ENCODE assay signal across 1 cellular context in genomic region chr14:49687942-49688700, GRCh38.
TF ChIP-seq lines count a peak whose summit lies in the region.

Gene POLE2, minus strand, starts transcription at chr14:49688214. Its CDS starts 11 bp downstream, at chr14:49688203.

TF ChIP-seq in HepG2, 621 proteins besides CTCF, POLR2A, EP300 and RAD21 (continued from another document and continues in another):
- TF ChIP-seq TGIF2 (CRISPR knock-in tag; IDR thresholded peaks at IDR 0.05), result peak; percentile 82
- 0 out of 2 replicates have a peak, but pooled peaks have one; percentile 47 for TF ChIP-seq ZBTB46 (CRISPR knock-in tag; IDR thresholded peaks at IDR 0.05; ENCODE audit: borderline replicate concordance)
- TF ChIP-seq RBM39 (IDR thresholded peaks at IDR 0.05; ENCODE audit: low read depth, low read length, poor library complexity, severe bottlenecking), result no peak
- TF ChIP-seq ARID4A (CRISPR knock-in tag; IDR thresholded peaks at IDR 0.05; ENCODE audit: borderline replicate concordance), result peak; percentile 95
- TF ChIP-seq AHDC1 (CRISPR knock-in tag; IDR thresholded peaks at IDR 0.05; ENCODE audit: borderline replicate concordance), result peak; percentile 36; the same call in 1 of the 2 replicates
- no peak for TF ChIP-seq ZNF333 (CRISPR knock-in tag; IDR thresholded peaks at IDR 0.05; ENCODE audit: borderline replicate concordance)
- 0 out of 2 replicates have a peak, but pooled peaks have one; percentile 63 for TF ChIP-seq ZNF747 (CRISPR knock-in tag; IDR thresholded peaks at IDR 0.05; ENCODE audit: borderline replicate concordance)
- TF ChIP-seq ZNF138 (CRISPR knock-in tag; IDR thresholded peaks at IDR 0.05; ENCODE audit: low read depth), result peak; percentile 64; the same call in 1 of the 2 replicates
- TF ChIP-seq ZFYVE20 (CRISPR knock-in tag; IDR thresholded peaks at IDR 0.05; ENCODE audit: borderline replicate concordance, low read depth), result no peak
- no peak for TF ChIP-seq ATF2 (CRISPR knock-in tag; IDR thresholded peaks at IDR 0.05)
- TF ChIP-seq ZIK1 (CRISPR knock-in tag; IDR thresholded peaks at IDR 0.05; ENCODE audit: borderline replicate concordance, low read depth), result peak; percentile 52; the same call in 1 of the 2 replicates
- TF ChIP-seq PLSCR1 (CRISPR knock-in tag; IDR thresholded peaks at IDR 0.05; ENCODE audit: borderline replicate concordance), result no peak
- no peak for TF ChIP-seq ZSCAN30 (CRISPR knock-in tag; IDR thresholded peaks at IDR 0.05)
- peak; percentile 93 for TF ChIP-seq E2F5 (CRISPR knock-in tag; conservative IDR thresholded peaks at IDR 0.05)
- TF ChIP-seq FOXA1 (IDR thresholded peaks at IDR 0.05), result no peak
- TF ChIP-seq FOXA1 (CRISPR knock-in tag; IDR thresholded peaks at IDR 0.05), result no peak
- no peak for TF ChIP-seq ZNF24 (IDR thresholded peaks at IDR 0.05)
- peak; percentile 87 for TF ChIP-seq TAF1 (CRISPR knock-in tag; IDR thresholded peaks at IDR 0.05)
- peak; percentile 84; the same call in 1 of the 2 replicates for TF ChIP-seq ZNF761 (CRISPR knock-in tag; conservative IDR thresholded peaks at IDR 0.05)
- peak; percentile 97; the same call in 1 of the 2 replicates for TF ChIP-seq ZBTB8A (CRISPR knock-in tag; IDR thresholded peaks at IDR 0.05; ENCODE audit: borderline replicate concordance, low read depth)
- no peak for TF ChIP-seq ZMAT5 (CRISPR knock-in tag; IDR thresholded peaks at IDR 0.05; ENCODE audit: borderline replicate concordance, low read depth)
- no peak; the same call in 1 of the 2 replicates for TF ChIP-seq ATF3 (CRISPR knock-in tag; IDR thresholded peaks at IDR 0.05)
- TF ChIP-seq ATF5 (CRISPR knock-in tag; IDR thresholded peaks at IDR 0.05; ENCODE audit: low read depth), result peak; percentile 86; the same call in 1 of the 2 replicates
- TF ChIP-seq ZNF33B (CRISPR knock-in tag; IDR thresholded peaks at IDR 0.05), result 0 out of 2 replicates have a peak, but pooled peaks have one; percentile 32
- TF ChIP-seq ZNF703 (CRISPR knock-in tag; IDR thresholded peaks at IDR 0.05; ENCODE audit: borderline replicate concordance), result no peak; the same call in 1 of the 2 replicates
- TF ChIP-seq ZNF101 (CRISPR knock-in tag; IDR thresholded peaks at IDR 0.05; ENCODE audit: borderline replicate concordance, low read depth), result peak; percentile 58; the same call in 1 of the 2 replicates
- no peak for TF ChIP-seq IKZF5 (CRISPR knock-in tag; IDR thresholded peaks at IDR 0.05)
- TF ChIP-seq ZNF607 (CRISPR knock-in tag; IDR thresholded peaks at IDR 0.05; ENCODE audit: borderline replicate concordance), result peak; percentile 97
- TF ChIP-seq HMGXB4 (CRISPR knock-in tag; IDR thresholded peaks at IDR 0.05; ENCODE audit: borderline replicate concordance in 1 of 2, low read depth in 1 of 2), result peak; percentile 39 to 90; a peak in 3 of 4 replicates
- TF ChIP-seq ZNF660 (CRISPR knock-in tag; IDR thresholded peaks at IDR 0.05; ENCODE audit: borderline replicate concordance, low read depth), result no peak
- no peak for TF ChIP-seq SRSF9 (IDR thresholded peaks at IDR 0.05; ENCODE audit: borderline replicate concordance, insufficient read depth, low read depth, low read length, poor library complexity, severe bottlenecking)
- TF ChIP-seq NR2F2 (IDR thresholded peaks at IDR 0.05; ENCODE audit: borderline replicate concordance, low read depth), result peak; percentile 13; the same call in 1 of the 2 replicates
- TF ChIP-seq GABPA (IDR thresholded peaks at IDR 0.05; ENCODE audit: low read depth, low read length), result no peak
- TF ChIP-seq GABPA (CRISPR knock-in tag; IDR thresholded peaks at IDR 0.05; ENCODE audit: low read depth), result no peak
- no peak for TF ChIP-seq ELK4 (CRISPR knock-in tag; IDR thresholded peaks at IDR 0.05; ENCODE audit: borderline replicate concordance)
- TF ChIP-seq CEBPG (CRISPR knock-in tag; IDR thresholded peaks at IDR 0.05), result 0 out of 2 replicates have a peak, but pooled peaks have one; percentile 4
